In the genomic region with DNA sequence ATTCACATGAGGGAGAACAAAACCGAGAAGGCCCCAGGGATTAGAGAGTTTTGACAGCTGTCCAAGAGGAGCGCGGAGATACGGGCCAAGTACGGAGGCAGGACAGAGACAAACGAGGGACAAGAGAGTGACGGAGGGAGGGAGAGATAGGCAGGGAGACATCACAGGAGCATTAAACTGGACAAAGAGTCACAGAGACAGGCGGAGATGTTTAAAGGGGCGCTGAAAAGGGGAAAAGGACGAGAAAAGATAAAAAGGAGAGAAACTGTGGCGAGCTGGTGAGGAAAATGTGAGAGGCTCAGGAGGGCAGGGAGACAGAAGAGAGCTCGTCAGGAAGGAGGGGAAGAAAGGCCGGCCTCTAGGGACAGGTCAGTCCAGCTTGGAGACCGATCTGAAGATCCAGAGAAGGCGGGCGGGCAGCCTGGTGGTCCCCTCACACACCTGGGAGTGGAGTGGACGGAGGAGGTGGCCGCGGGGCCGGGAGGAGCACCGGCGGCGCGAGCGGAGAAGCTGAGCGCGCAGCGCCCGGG, we compare ENCODE assay signal across 8 cellular contexts. TPM values are rescaled to one million over a fixed set of nuclear protein-coding genes. Genes with fewer than 3 reads are reported as not detected.
DNase-seq lines count a peak whose midpoint lies in the region; ATAC-seq, FAIRE-seq and TF ChIP-seq lines count a peak whose summit lies in the region.
"Had no signal": no experiment of that assay in that cellular context is flagged by ENCODE, and none has a peak within 500 bp of the region (broad histone marks: within the 10 kb centered on the region; RNA-seq: fewer than 3 reads in every experiment).

No MANE protein-coding gene starts in this region.

- DNase-seq in GM23248 (peak; percentile 10), NCI-H2171 treated with DMSO at 0.1 percent for 48 hours (lab: John Stamatoyannopoulos, UW) (peak; percentile 91), bronchial epithelial cell (ENCODE audit: low read depth) (no peak), kidney epithelial cell (ENCODE audit: low read depth) (no peak), COLO829 (ENCODE audit: low spot score) (no peak)
- no peak for DNase-seq in stimulated activated naive CD8-positive, alpha-beta T cell treated with anti-CD3 and anti-CD28 coated beads, Interleukin-15, amount 100 ng/mL, for 72 hours
- no peak for DNase-seq in activated CD4-positive, CD25-positive, alpha-beta regulatory T cell treated with anti-CD3 and anti-CD28 coated beads, Interleukin-2, amount 50 U/mL, for 72 hours

- H3K36me3 ChIP-seq in GM23248 (ENCODE audit: low read depth) = no peaks in the 10 kb centered on the region
- no peaks in the 10 kb centered on the region for H3K36me3 ChIP-seq in bronchial epithelial cell (ENCODE audit: control insufficient read depth, insufficient read depth, low read length)
- no peaks in the 10 kb centered on the region for H3K36me3 ChIP-seq in kidney epithelial cell (ENCODE audit: control insufficient read depth, insufficient read depth, low read length)

- H3K27ac Mint-ChIP-seq in stimulated activated naive CD8-positive, alpha-beta T cell treated with anti-CD3 and anti-CD28 coated beads, Interleukin-15, amount 100 ng/mL, for 72 hours = peak overlapping the region in 1 of 2 donors; percentile 82

- H3K4me3 Mint-ChIP-seq in stimulated activated naive CD8-positive, alpha-beta T cell treated with anti-CD3 and anti-CD28 coated beads, Interleukin-15, amount 100 ng/mL, for 72 hours = peak overlapping the region; percentile 83 to 86

- H3K27me3 ChIP-seq in GM23248 (replicated peaks; ENCODE audit: insufficient read depth) (peaks cover 39% of the 10 kb centered on the region), bronchial epithelial cell (ENCODE audit: control insufficient read depth, insufficient read depth, low read length) (peaks cover 19% of the 10 kb centered on the region), kidney epithelial cell (ENCODE audit: control insufficient read depth, insufficient read depth, low read length) (no peaks in the 10 kb centered on the region)

- H3K9me3 ChIP-seq in GM23248 (ENCODE audit: low read depth) = no peaks in the 10 kb centered on the region

- no peaks in the 10 kb centered on the region for H3K9me3 Mint-ChIP-seq in stimulated activated naive CD8-positive, alpha-beta T cell treated with anti-CD3 and anti-CD28 coated beads, Interleukin-15, amount 100 ng/mL, for 72 hours

- no peak for ATAC-seq in stimulated activated naive CD8-positive, alpha-beta T cell treated with anti-CD3 and anti-CD28 coated beads, Interleukin-15, amount 100 ng/mL, for 72 hours

- H3K9ac ChIP-seq in GM23248 = peak overlapping the region; percentile 71

- TF ChIP-seq CTCF in bronchial epithelial cell (IDR thresholded peaks at IDR 0.05; ENCODE audit: insufficient read depth, low read length, severe bottlenecking) = no peak
- no peak for TF ChIP-seq CTCF in kidney epithelial cell (IDR thresholded peaks at IDR 0.05; ENCODE audit: insufficient read depth, low read length, poor library complexity, severe bottlenecking)

- H3K4me2 ChIP-seq in GM23248 (ENCODE audit: unreplicated experiment) = peak overlapping the region; percentile 84

- H3K4me3 ChIP-seq in GM23248 (peak overlapping the region; percentile 90), bronchial epithelial cell (ENCODE audit: low read depth, low read length) (peak overlapping the region; percentile 40), kidney epithelial cell (ENCODE audit: low read depth, low read length) (peak overlapping the region; percentile 70)

- H3K79me2 ChIP-seq in GM23248 (ENCODE audit: insufficient read depth) = no peaks in the 10 kb centered on the region

- no peak overlapping the region for H3K27ac ChIP-seq in GM23248

- peak overlapping the region; percentile 81 for H2AFZ ChIP-seq in GM23248

- H3F3A ChIP-seq in GM23248 (ENCODE audit: insufficient read depth) = no peaks in the 10 kb centered on the region

- no peaks in the 10 kb centered on the region for H4K20me1 ChIP-seq in GM23248 (ENCODE audit: insufficient read depth)

- no peaks in the 10 kb centered on the region for H3K4me1 ChIP-seq in GM23248 (ENCODE audit: insufficient read depth)

- in situ Hi-C loops in GM23248 (cut with MboI) = no loop called here

- WGBS in GM23248 (ENCODE audit: low coverage in 1 of 2, low lambda C conversion rate in 2 of 2, missing lambda C conversion rate in 2 of 2), 2 experiments = 20 to 27% methylated on average over 17 to 26 of the region's 29 CpGs

- H3K27me3 Mint-ChIP-seq in stimulated activated naive CD8-positive, alpha-beta T cell treated with anti-CD3 and anti-CD28 coated beads, Interleukin-15, amount 100 ng/mL, for 72 hours = peaks cover 61% of the 10 kb centered on the region

- H3K4me1 Mint-ChIP-seq in stimulated activated naive CD8-positive, alpha-beta T cell treated with anti-CD3 and anti-CD28 coated beads, Interleukin-15, amount 100 ng/mL, for 72 hours = peaks cover 13% of the 10 kb centered on the region

- no peaks in the 10 kb centered on the region for H3K9me2 ChIP-seq in GM23248 (ENCODE audit: insufficient read depth)

- FAIRE-seq in bronchial epithelial cell (lab: Jason Lieb, UNC) = no peak

RNA-seq across cellular contexts. Expression of a gene that starts 0.8 kb away (rescaled TPM):
- 4.0 and 16.1 TPM in 2 replicates for total RNA-seq in GM23248 (2014; rRNA removed; shearing (Covaris generic))
- 0.98 and 1.4 TPM in 2 replicates for polyA plus RNA-seq in GM23248 (2016; fragmentation: Nextera tagmentation; extraction: Ambion mirVana)
- total RNA-seq in bronchial epithelial cell (1.8 and 7.3 TPM in 2 replicates), kidney epithelial cell (9.5 and 12.9 TPM in 2 replicates)

RNA-seq across cellular contexts. Expression of a gene that starts 40.5 kb away (rescaled TPM):
- total RNA-seq in GM23248 (2014; rRNA removed; shearing (Covaris generic)) = not detected in 2 replicates
- not detected in 2 replicates for polyA plus RNA-seq in GM23248 (2016; fragmentation: Nextera tagmentation; extraction: Ambion mirVana)
- total RNA-seq in bronchial epithelial cell (not detected in 2 replicates), kidney epithelial cell (not detected in 2 replicates)
- total RNA-seq: activated CD8-positive, alpha-beta memory T cell treated with anti-CD3 and anti-CD28 coated beads for 36 hours had no signal

Comparison
In these comparisons a context has a peak if more than half of its experiments do, and no peak if none do; other contexts are left out.
1. DNase-seq: peak in GM23248 (single experiment) and NCI-H2171 treated with DMSO at 0.1 percent for 48 hours (single experiment); none in bronchial epithelial cell (single experiment), kidney epithelial cell (single experiment), stimulated activated naive CD8-positive, alpha-beta T cell treated with anti-CD3 and anti-CD28 coated beads, Interleukin-15, amount 100 ng/mL, for 72 hours (0 of 2), activated CD4-positive, CD25-positive, alpha-beta regulatory T cell treated with anti-CD3 and anti-CD28 coated beads, Interleukin-2, amount 50 U/mL, for 72 hours (single experiment) and COLO829 (single experiment).
2. H3K4me3 ChIP-seq: peak in every context shown above with its lines; median percentile 90 in GM23248; 70 in kidney epithelial cell; 40 in bronchial epithelial cell.